In the genomic region with DNA sequence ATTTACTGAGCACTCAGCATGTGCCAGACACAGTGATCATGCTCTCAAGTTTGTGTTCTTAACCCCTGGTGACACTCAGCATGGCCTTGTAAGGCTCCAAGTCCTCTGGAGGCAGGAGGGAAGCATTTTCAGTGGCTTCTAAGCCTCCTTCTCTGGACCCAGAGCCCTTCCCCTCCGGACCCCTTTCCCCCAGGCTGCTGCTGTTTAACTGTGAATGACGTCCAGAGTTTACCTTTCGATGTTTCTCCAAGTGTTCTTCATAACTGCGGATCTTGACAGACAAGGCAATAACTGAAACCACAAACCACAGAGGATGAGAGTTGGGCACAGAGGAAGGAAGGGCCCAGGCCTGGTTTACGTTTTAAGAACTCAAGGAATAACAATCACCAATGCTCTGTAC, we compare ENCODE assay signal across 1 cellular context.
A peak's percentile ranks its signal among the peaks of the same experiment; 100 is the strongest.
TF ChIP-seq lines count a peak whose summit lies in the region.

No MANE protein-coding gene starts in this region.

TF ChIP-seq in GM12878, 131 proteins besides CTCF, POLR2A, EP300 and RAD21:
- no peak for TF ChIP-seq FOXM1 (IDR thresholded peaks at IDR 0.05; ENCODE audit: low read depth, low read length)
- peak; percentile 37; the same call in 1 of the 2 replicates for TF ChIP-seq RUNX3 (IDR thresholded peaks at IDR 0.05; ENCODE audit: low read length)
